In the genomic region with DNA sequence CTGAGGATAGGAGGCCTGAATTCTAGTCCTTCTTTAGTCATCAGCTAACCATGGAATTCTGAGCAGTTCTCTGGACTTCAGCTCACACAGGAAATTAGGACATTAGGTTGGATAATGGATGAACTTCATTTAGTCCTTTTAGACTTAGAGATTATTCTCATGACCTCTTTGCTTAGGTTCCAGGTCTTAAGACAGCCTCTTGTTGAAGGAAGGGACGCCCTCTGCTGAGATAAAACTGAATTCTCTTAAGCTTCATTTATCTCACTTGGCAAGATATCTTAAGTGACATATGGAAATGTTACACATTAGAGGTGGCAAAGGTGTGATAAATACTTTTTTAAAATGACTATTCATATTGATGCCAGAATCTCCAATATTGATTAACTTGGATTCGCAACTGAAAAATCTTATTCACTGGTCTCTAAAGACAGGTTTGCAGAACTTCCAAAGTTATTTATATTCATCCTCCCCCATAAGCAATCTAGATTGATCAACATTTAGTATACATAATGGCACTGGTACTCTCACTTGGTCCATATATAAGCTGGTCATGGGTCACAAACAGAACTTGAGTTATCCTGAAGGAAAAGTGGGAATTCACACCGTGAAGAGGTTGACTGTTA, we compare ENCODE assay signal across 8 cellular contexts. TPM values are rescaled to one million over a fixed set of nuclear protein-coding genes. Genes with fewer than 3 reads are reported as not detected.
DNase-seq lines count a peak whose midpoint lies in the region; ATAC-seq, FAIRE-seq and TF ChIP-seq lines count a peak whose summit lies in the region.

No MANE protein-coding gene starts in this region.

- peak; percentile 83 for FAIRE-seq in bronchial epithelial cell (lab: Jason Lieb, UNC)

- H3K27ac ChIP-seq in lung (ENCODE audit: low read depth in 1 of 2, low read length in 1 of 2), result no peak overlapping the region

- no peak overlapping the region for H3K27ac Mint-ChIP-seq in CD14-positive monocyte

- ATAC-seq in GM21367 (IDR thresholded peaks at IDR 0.05; ENCODE audit: unreplicated experiment) (peak; percentile 49), lung (ENCODE audit: insufficient read depth, low FRiP score) (peak; percentile 69), HG03457 (IDR thresholded peaks at IDR 0.05; ENCODE audit: unreplicated experiment) (no peak), GM21717 (IDR thresholded peaks at IDR 0.05; ENCODE audit: unreplicated experiment) (no peak)

- DNase-seq in CD14-positive monocyte (ENCODE audit: low spot score), result no peak
- DNase-seq in NCI-H524 treated with DMSO at 0.1 percent for 48 hours (lab: John Stamatoyannopoulos, UW), result peak; percentile 31
- DNase-seq in bronchial epithelial cell (ENCODE audit: low read depth), result peak; percentile 84
- DNase-seq in lung (ENCODE audit: low spot score), result no peak
- no peak for DNase-seq in stimulated activated naive CD4-positive, alpha-beta T cell treated with Interleukin-2 at 50 U/mL for 16 hours (lab: John Stamatoyannopoulos, UW)

- H3K4me3 Mint-ChIP-seq in CD14-positive monocyte, result no peak overlapping the region

- peaks cover 0 to 2% (median 0%) of the 10 kb centered on the region in 3 donors for H3K27me3 Mint-ChIP-seq in CD14-positive monocyte (ENCODE audit: low read depth in 3 of 3)

- no peaks in the 10 kb centered on the region for H3K4me1 ChIP-seq in lung (ENCODE audit: control insufficient read depth in 2 of 2, insufficient read depth in 2 of 2, low read length in 2 of 2)

- H3K27me3 ChIP-seq in bronchial epithelial cell (ENCODE audit: control insufficient read depth, insufficient read depth, low read length) (no peaks in the 10 kb centered on the region), lung (ENCODE audit: control insufficient read depth, insufficient read depth) (no peaks in the 10 kb centered on the region)

- H3K36me3 Mint-ChIP-seq in CD14-positive monocyte, result no peaks in the 10 kb centered on the region

- no peaks in the 10 kb centered on the region for H3K36me3 ChIP-seq in bronchial epithelial cell (ENCODE audit: control insufficient read depth, insufficient read depth, low read length)
- no peaks in the 10 kb centered on the region for H3K36me3 ChIP-seq in lung (ENCODE audit: control insufficient read depth in 2 of 2, insufficient read depth in 2 of 2, low read length in 2 of 2)

- peaks cover 16% of the 10 kb centered on the region for H3K4me1 Mint-ChIP-seq in CD14-positive monocyte

- WGBS in lung, 2 donors, result 60 to 66% methylated on average over 3 of the region's 3 CpGs

- H3K9me3 ChIP-seq in lung (ENCODE audit: control insufficient read depth in 2 of 2, insufficient read depth in 1 of 2, low read length in 1 of 2), result peaks cover 0 to 4% of the 10 kb centered on the region in 2 donors

- intact Hi-C loops in CD14-positive monocyte (cut with micrococcal nuclease), result loop anchor here (2.0 to 10.0 kb wide), 2 partner anchors 157 to 159 kb away; no protein-coding TSS in a partner anchor

- no peak overlapping the region for H3K4me3 ChIP-seq in bronchial epithelial cell (ENCODE audit: low read depth, low read length)
- H3K4me3 ChIP-seq in lung, result no peak overlapping the region

- TF ChIP-seq CTCF in CD14-positive monocyte (IDR thresholded peaks at IDR 0.05), result peak; percentile 72
- peak; percentile 53 for TF ChIP-seq CTCF in bronchial epithelial cell (IDR thresholded peaks at IDR 0.05; ENCODE audit: insufficient read depth, low read length, severe bottlenecking)
- TF ChIP-seq CTCF in lung (IDR thresholded peaks at IDR 0.05; ENCODE audit: control extremely low read depth, extremely low read depth), result peak; percentile 51

- H3K9me3 Mint-ChIP-seq in CD14-positive monocyte, result peaks cover 0 to 7% (median 5%) of the 10 kb centered on the region in 7 donors

RNA-seq across cellular contexts. Expression of gene ZNF366, which starts 16.9 kb away (rescaled TPM):
- polyA plus RNA-seq in CD14-positive monocyte, result under 1 TPM; 0.05 to 0.76 TPM
- total RNA-seq in bronchial epithelial cell, result not detected in 2 replicates
- total RNA-seq in lung, result 1 to 10 TPM; 4.3 to 6.0 TPM
- 1 to 10 TPM in 1 of 2 donors, under 1 TPM in 1; 0.73 to 3.0 TPM for polyA plus RNA-seq in lung

Comparison
In these comparisons a context has a peak if more than half of its experiments do, and no peak if none do; other contexts are left out.
1. DNase-seq: peak in NCI-H524 treated with DMSO at 0.1 percent for 48 hours (single experiment) and bronchial epithelial cell (single experiment); none in CD14-positive monocyte (single experiment), lung (single experiment) and stimulated activated naive CD4-positive, alpha-beta T cell treated with Interleukin-2 at 50 U/mL for 16 hours (single experiment).
2. ATAC-seq: peak in GM21367 (single experiment) and lung (single experiment); none in HG03457 (single experiment) and GM21717 (single experiment).
3. Peak in every context shown above with its lines, with median percentiles within 50 percentile points of each other: CTCF ChIP-seq.